In the genomic region with DNA sequence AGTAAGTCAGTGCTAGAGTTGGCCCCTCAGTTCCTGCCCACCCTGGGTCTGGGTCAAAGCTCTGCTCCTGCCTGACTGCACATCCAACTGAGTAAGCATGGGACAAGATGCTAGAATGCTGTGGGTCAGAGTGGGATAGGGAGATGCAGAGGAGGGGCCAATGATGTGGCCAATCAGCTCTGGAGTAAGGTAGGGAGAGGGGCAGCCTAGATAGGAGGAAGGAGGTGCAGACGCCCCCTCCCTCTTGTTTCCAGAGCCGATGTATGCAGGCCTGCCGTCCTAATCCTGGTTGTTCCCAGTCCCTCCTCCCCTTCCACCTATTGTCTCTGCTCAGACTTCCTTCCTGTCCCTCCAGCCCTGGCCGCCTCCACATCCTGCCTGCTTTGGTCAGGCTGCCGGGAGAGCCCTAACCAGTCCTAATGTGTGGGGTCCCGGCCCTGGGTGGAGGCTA, we compare ENCODE assay signal across 8 cellular contexts. TPM values are rescaled to one million over a fixed set of nuclear protein-coding genes. Genes with fewer than 3 reads are reported as not detected.
DNase-seq lines count a peak whose midpoint lies in the region; ATAC-seq and TF ChIP-seq lines count a peak whose summit lies in the region.

No MANE protein-coding gene starts in this region.

- H3K36me3 ChIP-seq in HUES48 (ENCODE audit: control insufficient read depth, insufficient read depth, low read length) (peaks cover 8% of the 10 kb centered on the region; the same call in 1 of the 2 replicates), adrenal gland (replicated peaks in 1 of 2) (no peaks in the 10 kb centered on the region), iPS-15b (ENCODE audit: control insufficient read depth, insufficient read depth, low read length) (peaks cover 14% of the 10 kb centered on the region), stomach (peaks cover 0 to 9% (median 0%) of the 10 kb centered on the region in 4 donors)

- intact Hi-C loops in adrenal gland (cut with DNase I) (loop anchor here in 1 of 2 donors (5.0 kb wide), 1 partner anchor 277 kb away; a partner anchor contains a TSS), stomach (cut with DNase I; ENCODE audit: low total_unique reads) (no loop called here)

- TF ChIP-seq EP300 in stomach (IDR thresholded peaks at IDR 0.05): no peak

- H3K9ac ChIP-seq in HUES48 (ENCODE audit: low read depth, low read length) (no peak overlapping the region), iPS-15b (ENCODE audit: low read depth, low read length) (no peak overlapping the region)

- H3K27me3 ChIP-seq in HUES48 (ENCODE audit: control insufficient read depth, insufficient read depth, low read length) (no peaks in the 10 kb centered on the region), adrenal gland (no peaks in the 10 kb centered on the region), iPS-15b (ENCODE audit: control insufficient read depth, insufficient read depth, low read length) (no peaks in the 10 kb centered on the region), stomach (no peaks in the 10 kb centered on the region)

- H3K9me3 ChIP-seq in HUES48 (ENCODE audit: control insufficient read depth, insufficient read depth, low read length) (no peaks in the 10 kb centered on the region), adrenal gland (replicated peaks in 1 of 3) (no peaks in the 10 kb centered on the region), iPS-15b (ENCODE audit: control insufficient read depth, insufficient read depth, low read length) (no peaks in the 10 kb centered on the region), stomach (no peaks in the 10 kb centered on the region)

- TF ChIP-seq CTCF in adrenal gland (IDR thresholded peaks at IDR 0.05) (no peak), stomach (IDR thresholded peaks at IDR 0.05) (no peak)

- peaks cover 30% of the 10 kb centered on the region for H3K4me1 ChIP-seq in HUES48 (ENCODE audit: control insufficient read depth, insufficient read depth, low read length)
- peaks cover 10 to 15% of the 10 kb centered on the region in 2 donors for H3K4me1 ChIP-seq in adrenal gland (replicated peaks in 1 of 2)
- peaks cover 16% of the 10 kb centered on the region for H3K4me1 ChIP-seq in iPS-15b (ENCODE audit: control insufficient read depth, insufficient read depth, low read length)
- H3K4me1 ChIP-seq in stomach: peaks cover 23 to 38% (median 31%) of the 10 kb centered on the region in 4 donors

- 47 to 62% (median 54%) methylated on average over 4 to 6 of the region's 6 CpGs for WGBS in adrenal gland, 4 donors
- WGBS in stomach, 5 donors: 34 to 63% (median 38%) methylated on average over 3 to 6 of the region's 6 CpGs

- TF ChIP-seq POLR2A in adrenal gland (IDR thresholded peaks at IDR 0.05): peak in 1 of 2 donors; percentile 29
- TF ChIP-seq POLR2A in stomach (IDR thresholded peaks at IDR 0.05): no peak

- H3K27ac ChIP-seq in HUES48 (ENCODE audit: low read depth, low read length): peak overlapping the region; percentile 94
- peak overlapping the region in 3 of 5 donors; percentile 80 to 97 (median 83) for H3K27ac ChIP-seq in adrenal gland
- peak overlapping the region in 4 of 5 donors; percentile 82 to 89 (median 88) for H3K27ac ChIP-seq in stomach

- ATAC-seq in HG03469 (IDR thresholded peaks at IDR 0.05; ENCODE audit: unreplicated experiment) (no peak), HG03095 (IDR thresholded peaks at IDR 0.05; ENCODE audit: unreplicated experiment) (no peak)

- H3K4me3 ChIP-seq in HUES48 (ENCODE audit: low read depth, low read length): peak overlapping the region; percentile 73
- peak overlapping the region in 1 of 4 donors; percentile 76 for H3K4me3 ChIP-seq in adrenal gland
- peak overlapping the region; percentile 81 for H3K4me3 ChIP-seq in iPS-15b (ENCODE audit: low read depth, low read length)
- peak overlapping the region; percentile 53 to 59 (median 56) for H3K4me3 ChIP-seq in stomach

- peak; percentile 50 to 82 (median 54) for DNase-seq in adrenal gland
- no peak for DNase-seq in stomach
- DNase-seq in medulla oblongata (ENCODE audit: extremely low spot score): no peak
- DNase-seq in G401 (ENCODE audit: low spot score): no peak

- in situ Hi-C loops in G401 (cut with HindIII; ENCODE audit: low sequenced_read_pairs): no loop called here

RNA-seq across cellular contexts. Expression of a gene that starts 1.3 kb away (rescaled TPM):
- total RNA-seq in adrenal gland (10 to 100 TPM in 5 of 8 donors, 1 to 10 TPM in 3; 6.5 to 16.1 (median 10.7) TPM), stomach (10 to 100 TPM in 1 of 5 donors, 1 to 10 TPM in 4; 2.3 to 11.9 (median 6.2) TPM)
- polyA plus RNA-seq in adrenal gland (10 to 100 TPM in 2 of 3 donors, 1 to 10 TPM in 1; 4.4 to 38.6 (median 21.7) TPM), stomach (1 to 10 TPM; 4.3 to 6.3 (median 5.0) TPM)
- not detected in 2 replicates for total RNA-seq in G401 (2014; rRNA removed; shearing (Covaris generic))

RNA-seq across cellular contexts. Expression of a gene that starts 29.6 kb away (rescaled TPM):
- 10 to 100 TPM in 6 of 8 donors, 1 to 10 TPM in 2; 5.0 to 29.1 (median 16.9) TPM for total RNA-seq in adrenal gland
- polyA plus RNA-seq in adrenal gland: 10 to 100 TPM in 2 of 3 donors, 1 to 10 TPM in 1; 3.7 to 53.9 (median 23.6) TPM
- 10 to 100 TPM; 12.3 to 66.5 (median 28.0) TPM for total RNA-seq in stomach
- polyA plus RNA-seq in stomach: 1 to 10 TPM; 5.0 to 9.9 (median 9.0) TPM
- 8.8 and 17.7 TPM in 2 replicates for total RNA-seq in G401 (2014; rRNA removed; shearing (Covaris generic))

RNA-seq across cellular contexts. Expression of a gene that starts 44.0 kb away (rescaled TPM):
- total RNA-seq in adrenal gland: 10 to 100 TPM in 2 of 8 donors, 1 to 10 TPM in 6; 5.4 to 13.2 (median 7.7) TPM
- 10 to 100 TPM in 2 of 3 donors, 1 to 10 TPM in 1; 2.3 to 37.6 (median 17.4) TPM for polyA plus RNA-seq in adrenal gland
- total RNA-seq in stomach: 1 to 10 TPM in 3 of 5 donors, under 1 TPM in 1, not detected in 1; 0.45 to 2.2 (median 1.1) TPM
- 1 to 10 TPM in 2 of 3 donors, under 1 TPM in 1; 0.61 to 4.9 (median 1.8) TPM for polyA plus RNA-seq in stomach
- total RNA-seq in G401 (2014; rRNA removed; shearing (Covaris generic)): 9.9 and 21.2 TPM in 2 replicates

RNA-seq across cellular contexts. Expression of a gene that starts 44.1 kb away (rescaled TPM):
- 100 to 1,000 TPM in 1 of 8 donors, 10 to 100 TPM in 7; 53.1 to 101 (median 79.3) TPM for total RNA-seq in adrenal gland
- polyA plus RNA-seq in adrenal gland: 10 to 100 TPM; 68.7 to 92.3 (median 84.9) TPM
- total RNA-seq in stomach: 10 to 100 TPM; 37.1 to 64.3 (median 48.4) TPM
- polyA plus RNA-seq in stomach: 10 to 100 TPM; 34.7 to 51.8 (median 36.2) TPM
- 105 and 117 TPM in 2 replicates for total RNA-seq in G401 (2014; rRNA removed; shearing (Covaris generic))

Comparison
In these comparisons a context has a peak if more than half of its experiments do, and no peak if none do; other contexts are left out.
1. DNase-seq: peak in adrenal gland (7 of 7); none in stomach (single experiment), medulla oblongata (single experiment) and G401 (single experiment).
2. Peak in every context shown above with its lines, with median percentiles within 50 percentile points of each other: H3K27ac ChIP-seq.